ENCODE assay signal across 27 cellular contexts in the genomic region with DNA sequence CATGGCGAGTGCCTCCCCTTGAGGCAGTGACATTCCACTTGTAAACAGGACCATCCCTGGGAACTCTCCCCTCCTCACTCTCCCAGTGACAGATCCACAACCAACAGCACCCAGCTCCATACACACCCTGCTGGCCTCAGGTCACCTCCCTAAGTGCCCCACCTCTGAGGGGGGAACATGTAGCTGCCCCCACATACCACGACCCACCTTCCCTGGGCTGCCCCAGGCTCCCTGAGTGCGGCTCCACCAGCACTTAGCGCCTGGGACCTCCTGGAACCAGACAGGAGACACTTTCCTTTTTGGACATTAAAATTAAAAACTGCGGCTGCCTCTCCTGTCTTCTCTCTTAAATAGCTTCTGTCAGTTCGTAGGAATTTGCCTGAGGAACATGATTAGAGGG.
"Had no signal": no experiment of that assay in that cellular context is flagged by ENCODE, and none has a peak within 500 bp of the region (broad histone marks: within the 10 kb centered on the region; RNA-seq: fewer than 3 reads in every experiment).

No MANE protein-coding gene starts in this region.

- H3K36me3 Mint-ChIP-seq: naive thymus-derived CD8-positive, alpha-beta T cell; natural killer cell treated with Interleukin-12 subunit alpha and Interleukin-12 subunit beta and Interleukin-15 and Interleukin-18, amount 100 ng/mL, for 72 hours; stimulated activated effector memory CD8-positive, alpha-beta T cell treated with anti-CD3 and anti-CD28 coated beads, Interleukin-12 subunit alpha, Interleukin-12 subunit beta, amount 100 ng/mL, for 72 hours; stimulated activated naive B cell treated with anti-CD40 and anti-IgM and Interleukin-4, amounts not matched to agents 10 μg/mL and 1 μg/mL and 100 μg/mL, for 72 hours had no signal

- H3K4me3 ChIP-seq: neural progenitor cell, pancreas, psoas muscle, right lobe of liver, sigmoid colon, stomach, thoracic aorta, thyroid gland, tibial nerve, upper lobe of right lung, uterus had no signal

- ATAC-seq: naive thymus-derived CD8-positive, alpha-beta T cell; natural killer cell treated with Interleukin-12 subunit alpha and Interleukin-12 subunit beta and Interleukin-15 and Interleukin-18, amount 100 ng/mL, for 72 hours; pancreas; psoas muscle; right lobe of liver; stimulated activated effector memory CD8-positive, alpha-beta T cell treated with anti-CD3 and anti-CD28 coated beads, Interleukin-12 subunit alpha, Interleukin-12 subunit beta, amount 100 ng/mL, for 72 hours; stimulated activated naive B cell treated with anti-CD40 and anti-IgM and Interleukin-4, amounts not matched to agents 10 μg/mL and 1 μg/mL and 100 μg/mL, for 72 hours; upper lobe of right lung had no signal

- H3K9ac ChIP-seq: neural progenitor cell had no signal

- H3K27ac Mint-ChIP-seq: natural killer cell treated with Interleukin-12 subunit alpha and Interleukin-12 subunit beta and Interleukin-15 and Interleukin-18, amount 100 ng/mL, for 72 hours; nephron progenitor cell; neural progenitor cell; stimulated activated effector memory CD8-positive, alpha-beta T cell treated with anti-CD3 and anti-CD28 coated beads, Interleukin-12 subunit alpha, Interleukin-12 subunit beta, amount 100 ng/mL, for 72 hours; stimulated activated naive B cell treated with anti-CD40 and anti-IgM and Interleukin-4, amounts not matched to agents 10 μg/mL and 1 μg/mL and 100 μg/mL, for 72 hours; stimulated activated naive CD8-positive, alpha-beta T cell treated with anti-CD3 and anti-CD28 coated beads, Interleukin-15, Interleukin-2, amounts not matched to agents 100 ng/mL and 50 ng/mL, for 24 hours had no signal

- H3K4me1 Mint-ChIP-seq: naive B cell; naive thymus-derived CD8-positive, alpha-beta T cell; stimulated activated effector memory CD8-positive, alpha-beta T cell treated with anti-CD3 and anti-CD28 coated beads, Interleukin-12 subunit alpha, Interleukin-12 subunit beta, amount 100 ng/mL, for 72 hours; stimulated activated naive B cell treated with anti-CD40 and anti-IgM and Interleukin-4, amounts not matched to agents 10 μg/mL and 1 μg/mL and 100 μg/mL, for 72 hours had no signal

- H3K27me3 ChIP-seq: neural progenitor cell, neutrophil, pancreas, right lobe of liver, sigmoid colon, stomach, thyroid gland, tibial nerve, upper lobe of right lung, uterus had no signal

- H3K4me1 ChIP-seq: neural progenitor cell, pancreas, psoas muscle, right lobe of liver, sigmoid colon, stomach, thyroid gland, upper lobe of right lung, uterus had no signal

- H3K4me2 ChIP-seq: neural progenitor cell had no signal

- H3K9me3 Mint-ChIP-seq: stimulated activated effector memory CD8-positive, alpha-beta T cell treated with anti-CD3 and anti-CD28 coated beads, Interleukin-12 subunit alpha, Interleukin-12 subunit beta, amount 100 ng/mL, for 72 hours had no signal

- H3K36me3 ChIP-seq: neural progenitor cell, neutrophil, pancreas, right lobe of liver, sigmoid colon, stomach, thoracic aorta, thyroid gland, tibial nerve, upper lobe of right lung, uterus had no signal

- H3K9me3 ChIP-seq: neutrophil, pancreas, psoas muscle, right lobe of liver, sigmoid colon, stomach, thoracic aorta, thyroid gland, tibial nerve, upper lobe of right lung, uterus had no signal

- H2AFZ ChIP-seq: neural progenitor cell had no signal

- H3K27ac ChIP-seq: neural progenitor cell, neutrophil, pancreas, psoas muscle, right lobe of liver, sigmoid colon, stomach, thoracic aorta, thyroid gland, upper lobe of right lung, uterus had no signal

- H3K4me3 Mint-ChIP-seq: naive B cell; naive thymus-derived CD8-positive, alpha-beta T cell; natural killer cell treated with Interleukin-12 subunit alpha and Interleukin-12 subunit beta and Interleukin-15 and Interleukin-18, amount 100 ng/mL, for 72 hours; nephron progenitor cell; neural progenitor cell; stimulated activated effector memory CD8-positive, alpha-beta T cell treated with anti-CD3 and anti-CD28 coated beads, Interleukin-12 subunit alpha, Interleukin-12 subunit beta, amount 100 ng/mL, for 72 hours; stimulated activated naive B cell treated with anti-CD40 and anti-IgM and Interleukin-4, amounts not matched to agents 10 μg/mL and 1 μg/mL and 100 μg/mL, for 72 hours; stimulated activated naive CD8-positive, alpha-beta T cell treated with anti-CD3 and anti-CD28 coated beads, Interleukin-15, Interleukin-2, amounts not matched to agents 100 ng/mL and 50 ng/mL, for 24 hours had no signal

- DNase-seq: naive B cell; naive thymus-derived CD8-positive, alpha-beta T cell; nephron progenitor cell; nucleus accumbens; psoas muscle; sigmoid colon; small intestine; stimulated activated CD4-positive, alpha-beta T cell treated with anti-CD3 and anti-CD28 coated beads, Interleukin-15, amount 100 ng/mL, for 24 hours; stimulated activated CD4-positive, alpha-beta T cell treated with anti-CD3 and anti-CD28 coated beads, Interleukin-2, amount 100 ng/mL, for 24 hours; stimulated activated CD4-positive, alpha-beta T cell treated with anti-CD3 and anti-CD28 coated beads, Interleukin-2, amount 100 ng/mL, for 48 hours; stimulated activated CD4-positive, alpha-beta T cell treated with anti-CD3 and anti-CD28 coated beads, Interleukin-4, amount 100 ng/mL, for 24 hours; stimulated activated naive B cell treated with anti-CD40 and anti-IgM and Interleukin-4, amounts not matched to agents 10 μg/mL and 1 μg/mL and 100 μg/mL, for 72 hours; stimulated activated naive CD4-positive, alpha-beta T cell treated with Interleukin-2 at 50 U/mL for 16 hours; stomach; thyroid gland; trophoblast cell; upper lobe of right lung; uterus had no signal
